ENCODE assay signal across 15 cellular contexts in the genomic region with DNA sequence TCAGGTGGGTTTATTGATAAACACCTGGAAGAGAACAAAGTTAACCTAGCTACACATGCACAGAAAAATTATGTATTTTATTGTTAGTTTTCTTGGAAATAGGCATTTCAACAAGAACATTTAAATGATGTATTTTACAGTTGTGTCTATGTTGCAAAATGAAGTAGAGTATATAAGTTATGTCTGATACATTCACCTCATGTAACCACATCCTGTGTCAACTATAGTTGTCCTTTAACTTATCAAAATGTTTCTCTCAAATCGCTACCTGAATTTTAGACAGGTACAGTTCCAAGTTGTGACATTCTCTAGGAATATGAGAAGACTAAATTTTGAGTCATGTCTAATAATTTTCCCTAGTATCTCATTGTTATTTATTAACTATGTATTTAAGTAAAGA. TPM values are rescaled to one million over a fixed set of nuclear protein-coding genes. Genes with fewer than 3 reads are reported as not detected.
A peak's percentile ranks its signal among the peaks of the same experiment; 100 is the strongest.
DNase-seq lines count a peak whose midpoint lies in the region; ATAC-seq and FAIRE-seq lines count a peak whose summit lies in the region.
"Had no signal": no experiment of that assay in that cellular context is flagged by ENCODE, and none has a peak within 500 bp of the region (broad histone marks: within the 10 kb centered on the region; RNA-seq: fewer than 3 reads in every experiment).

No MANE protein-coding gene starts in this region.

- DNase-seq in activated naive CD8-positive, alpha-beta T cell treated with anti-CD3 and anti-CD28 coated beads for 36 hours, result no peak
- no peak for DNase-seq in frontal cortex (ENCODE audit: low spot score in 2 of 2)
- no peak for DNase-seq in NCI-H1105 treated with DMSO at 0.1 percent for 48 hours (lab: John Stamatoyannopoulos, UW)
- DNase-seq in Right ventricle myocardium inferior (ENCODE audit: missing footprints), result no peak
- DNase-seq: Calu3, DMS53, NCI-H1436 treated with DMSO at 0.1 percent for 48 hours, NCI-H2029 treated with DMSO at 0.1 percent for 48 hours, NCI-H2171 treated with DMSO at 0.1 percent for 48 hours, NCI-H446 treated with DMSO at 0.1 percent for 48 hours, RPMI8226 had no signal

- peaks cover 58% of the 10 kb centered on the region for H3K4me1 Mint-ChIP-seq in activated naive CD8-positive, alpha-beta T cell (ENCODE audit: low read depth)
- peaks cover 48% of the 10 kb centered on the region for H3K4me1 Mint-ChIP-seq in activated naive CD8-positive, alpha-beta T cell treated with anti-CD3 and anti-CD28 coated beads for 36 hours
- H3K4me1 Mint-ChIP-seq in T-helper 1 cell treated with Interleukin-12 subunit alpha and Interleukin-12 subunit beta and Interleukin-4 antibody, amounts not matched to agents 30 μg/mL and 1 μg/mL, for 36 hours (ENCODE audit: low read depth), result peaks cover 47% of the 10 kb centered on the region

- peak overlapping the region; percentile 64 for H3K27ac Mint-ChIP-seq in activated naive CD8-positive, alpha-beta T cell
- no peak overlapping the region for H3K27ac Mint-ChIP-seq in activated naive CD8-positive, alpha-beta T cell treated with anti-CD3 and anti-CD28 coated beads for 36 hours
- peak overlapping the region; percentile 45 for H3K27ac Mint-ChIP-seq in T-helper 1 cell treated with Interleukin-12 subunit alpha and Interleukin-12 subunit beta and Interleukin-4 antibody, amounts not matched to agents 30 μg/mL and 1 μg/mL, for 36 hours

- intact Hi-C loops in Right ventricle myocardium inferior (cut with DNase I), result no loop called here

- no peak for ATAC-seq in Right ventricle myocardium inferior
- no peak for ATAC-seq in GM19351 (IDR thresholded peaks at IDR 0.05; ENCODE audit: unreplicated experiment)
- ATAC-seq: K562 had no signal

- no peaks in the 10 kb centered on the region for H3K27me3 Mint-ChIP-seq in activated naive CD8-positive, alpha-beta T cell
- H3K27me3 Mint-ChIP-seq in activated naive CD8-positive, alpha-beta T cell treated with anti-CD3 and anti-CD28 coated beads for 36 hours, result no peaks in the 10 kb centered on the region
- H3K27me3 Mint-ChIP-seq in T-helper 1 cell treated with Interleukin-12 subunit alpha and Interleukin-12 subunit beta and Interleukin-4 antibody, amounts not matched to agents 30 μg/mL and 1 μg/mL, for 36 hours (ENCODE audit: low read depth), result no peaks in the 10 kb centered on the region

- H3K9me3 Mint-ChIP-seq in activated naive CD8-positive, alpha-beta T cell (ENCODE audit: low read depth), result no peaks in the 10 kb centered on the region
- no peaks in the 10 kb centered on the region for H3K9me3 Mint-ChIP-seq in activated naive CD8-positive, alpha-beta T cell treated with anti-CD3 and anti-CD28 coated beads for 36 hours
- H3K9me3 Mint-ChIP-seq in T-helper 1 cell treated with Interleukin-12 subunit alpha and Interleukin-12 subunit beta and Interleukin-4 antibody, amounts not matched to agents 30 μg/mL and 1 μg/mL, for 36 hours, result no peaks in the 10 kb centered on the region

- FAIRE-seq in frontal cortex (lab: Jason Lieb, UNC), result peak; percentile 17
- FAIRE-seq: K562 had no signal

- H3K4me3 Mint-ChIP-seq in activated naive CD8-positive, alpha-beta T cell, result no peak overlapping the region
- no peak overlapping the region for H3K4me3 Mint-ChIP-seq in activated naive CD8-positive, alpha-beta T cell treated with anti-CD3 and anti-CD28 coated beads for 36 hours
- H3K4me3 Mint-ChIP-seq in T-helper 1 cell treated with Interleukin-12 subunit alpha and Interleukin-12 subunit beta and Interleukin-4 antibody, amounts not matched to agents 30 μg/mL and 1 μg/mL, for 36 hours, result no peak overlapping the region

- no peaks in the 10 kb centered on the region for H3K36me3 Mint-ChIP-seq in activated naive CD8-positive, alpha-beta T cell
- H3K36me3 Mint-ChIP-seq in activated naive CD8-positive, alpha-beta T cell treated with anti-CD3 and anti-CD28 coated beads for 36 hours, result peaks cover 5% of the 10 kb centered on the region
- no peaks in the 10 kb centered on the region for H3K36me3 Mint-ChIP-seq in T-helper 1 cell treated with Interleukin-12 subunit alpha and Interleukin-12 subunit beta and Interleukin-4 antibody, amounts not matched to agents 30 μg/mL and 1 μg/mL, for 36 hours (ENCODE audit: low read depth)

RNA-seq across cellular contexts. Expression of a gene that starts 27.2 kb away (rescaled TPM):
- total RNA-seq in activated naive CD8-positive, alpha-beta T cell treated with anti-CD3 and anti-CD28 coated beads for 36 hours, result 1 to 10 TPM; 3.3 TPM
- total RNA-seq in frontal cortex (under 0.01 TPM), Right ventricle myocardium inferior (not detected)
- total RNA-seq: Calu3 had no signal
